In the genomic region with DNA sequence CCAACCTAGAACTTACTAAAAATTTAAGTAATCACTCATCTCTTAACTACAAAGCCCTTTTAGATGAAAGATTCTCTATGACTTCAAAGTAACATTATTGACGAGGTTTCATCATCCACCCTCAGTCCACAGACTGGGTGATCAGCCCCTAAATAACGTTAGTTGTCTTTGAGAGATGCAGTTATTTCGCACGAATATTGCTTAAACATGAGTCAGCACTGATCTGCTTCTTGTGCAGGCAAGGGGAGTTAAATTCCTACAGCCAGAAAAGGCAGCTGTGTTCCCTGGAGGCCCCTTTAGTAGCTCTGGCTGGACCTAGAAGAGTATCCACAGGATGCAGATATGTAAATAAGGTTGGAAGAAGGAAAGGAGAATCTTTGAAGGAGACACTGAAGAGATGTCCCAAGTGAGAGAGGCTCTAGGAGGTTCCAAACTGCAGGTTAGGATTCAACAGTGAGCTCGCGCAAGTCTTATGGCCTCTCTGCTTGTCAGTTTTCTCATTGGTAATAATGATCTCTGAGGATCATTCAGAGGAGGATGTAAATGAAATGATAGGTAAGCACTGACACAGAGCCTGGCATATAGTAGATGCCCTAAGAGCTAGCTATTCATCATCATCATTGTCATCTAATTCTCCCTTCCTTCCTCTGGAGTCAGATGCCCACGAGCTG, we compare ENCODE assay signal across 14 cellular contexts.
DNase-seq lines count a peak whose midpoint lies in the region; ATAC-seq and TF ChIP-seq lines count a peak whose summit lies in the region.
"Had no signal": no experiment of that assay in that cellular context is flagged by ENCODE, and none has a peak within 500 bp of the region (broad histone marks: within the 10 kb centered on the region; RNA-seq: fewer than 3 reads in every experiment).

No MANE protein-coding gene starts in this region.

- H3K4me3 Mint-ChIP-seq in WTC11: no peak overlapping the region
- no peak overlapping the region for H3K4me3 Mint-ChIP-seq in activated CD8-positive, alpha-beta T cell treated with anti-CD3 and anti-CD28 coated beads for 36 hours
- H3K4me3 Mint-ChIP-seq: activated naive CD8-positive, alpha-beta T cell treated with anti-CD3 and anti-CD28 coated beads for 36 hours had no signal

- DNase-seq in A673 (ENCODE audit: low spot score) (peak; percentile 45), HS-5 (ENCODE audit: low read depth) (peak; percentile 51), WTC11 (ENCODE audit: low spot score) (no peak), fibroblast of villous mesenchyme (ENCODE audit: low read depth) (peak; percentile 87), COLO829 (ENCODE audit: low spot score) (no peak)
- no peak for DNase-seq in activated CD8-positive, alpha-beta T cell treated with anti-CD3 and anti-CD28 coated beads for 36 hours
- DNase-seq: activated naive CD8-positive, alpha-beta T cell treated with anti-CD3 and anti-CD28 coated beads for 36 hours; Calu3; erythroblast; MG63 had no signal

- TF ChIP-seq CTCF in A673 (conservative IDR thresholded peaks at IDR 0.05; ENCODE audit: low read depth, low read length) (no peak), WTC11 (IDR thresholded peaks at IDR 0.05) (no peak), fibroblast of villous mesenchyme (IDR thresholded peaks at IDR 0.05; ENCODE audit: insufficient read depth, low read depth, low read length) (no peak)
- TF ChIP-seq CTCF in activated CD8-positive, alpha-beta T cell treated with anti-CD3 and anti-CD28 coated beads for 36 hours (IDR thresholded peaks at IDR 0.05): no peak

- H3K9me3 ChIP-seq in A673 (ENCODE audit: low read depth, low read length, poor library complexity, severe bottlenecking): no peaks in the 10 kb centered on the region
- H3K9me3 ChIP-seq: A549, suprapubic skin had no signal

- no peaks in the 10 kb centered on the region for H3K36me3 ChIP-seq in A673 (ENCODE audit: insufficient read depth, low read length, poor library complexity, severe bottlenecking)
- H3K36me3 ChIP-seq: MG63, suprapubic skin had no signal

- no TSS peak for BruUV-seq in A673 (replicated peaks; lab: Mats Ljungman, UMichigan)

- H3K36me3 Mint-ChIP-seq in WTC11: no peaks in the 10 kb centered on the region
- H3K36me3 Mint-ChIP-seq in activated CD8-positive, alpha-beta T cell treated with anti-CD3 and anti-CD28 coated beads for 36 hours (ENCODE audit: low read depth): no peaks in the 10 kb centered on the region
- H3K36me3 Mint-ChIP-seq: activated naive CD8-positive, alpha-beta T cell treated with anti-CD3 and anti-CD28 coated beads for 36 hours had no signal

- no peak overlapping the region for H3K4me3 ChIP-seq in A673 (ENCODE audit: low read depth, low read length, poor library complexity, severe bottlenecking)
- H3K4me3 ChIP-seq in fibroblast of villous mesenchyme (ENCODE audit: low read depth, low read length): no peak overlapping the region
- H3K4me3 ChIP-seq: A549, MG63, suprapubic skin had no signal

- no peak for ATAC-seq in WTC11
- ATAC-seq in GM18868 (IDR thresholded peaks at IDR 0.05; ENCODE audit: unreplicated experiment): no peak
- ATAC-seq in activated CD8-positive, alpha-beta T cell treated with anti-CD3 and anti-CD28 coated beads for 36 hours: no peak
- ATAC-seq in GM21723 (IDR thresholded peaks at IDR 0.05; ENCODE audit: unreplicated experiment): no peak

- POLR2A ChIA-PET in A673 (lab: Charles Lee; ENCODE audit: low non-redundant PET) (no interaction called here), WTC11 (lab: Charles Lee) (no interaction called here)
- POLR2A ChIA-PET in activated CD8-positive, alpha-beta T cell treated with anti-CD3 and anti-CD28 coated beads for 36 hours (lab: Charles Lee): no interaction called here

- H3K27me3 Mint-ChIP-seq in WTC11 (ENCODE audit: low read depth): no peaks in the 10 kb centered on the region; the same call in 1 of the 2 replicates
- H3K27me3 Mint-ChIP-seq in activated CD8-positive, alpha-beta T cell treated with anti-CD3 and anti-CD28 coated beads for 36 hours: no peaks in the 10 kb centered on the region

- no peaks in the 10 kb centered on the region for H3K27me3 ChIP-seq in A673 (replicated peaks; ENCODE audit: insufficient read depth, low read depth, low read length, poor library complexity)
- H3K27me3 ChIP-seq: MG63, suprapubic skin had no signal

- H3K9me3 Mint-ChIP-seq in WTC11: no peaks in the 10 kb centered on the region
- peaks cover 2% of the 10 kb centered on the region for H3K9me3 Mint-ChIP-seq in activated CD8-positive, alpha-beta T cell treated with anti-CD3 and anti-CD28 coated beads for 36 hours

- no peak overlapping the region for H3K27ac ChIP-seq in A673 (ENCODE audit: low read depth, low read length, poor library complexity, severe bottlenecking)
- H3K27ac ChIP-seq: A549, suprapubic skin had no signal

- H3K4me1 Mint-ChIP-seq in WTC11: no peaks in the 10 kb centered on the region
- H3K4me1 Mint-ChIP-seq in activated CD8-positive, alpha-beta T cell treated with anti-CD3 and anti-CD28 coated beads for 36 hours (ENCODE audit: low read depth): no peaks in the 10 kb centered on the region
- H3K4me1 Mint-ChIP-seq: activated naive CD8-positive, alpha-beta T cell treated with anti-CD3 and anti-CD28 coated beads for 36 hours had no signal

- H3K4me1 ChIP-seq in A673 (ENCODE audit: insufficient read depth, low read length, poor library complexity, severe bottlenecking): peaks cover 5% of the 10 kb centered on the region
- H3K4me1 ChIP-seq: A549, suprapubic skin had no signal

- no peak overlapping the region for H3K27ac Mint-ChIP-seq in WTC11
- no peak overlapping the region for H3K27ac Mint-ChIP-seq in activated CD8-positive, alpha-beta T cell treated with anti-CD3 and anti-CD28 coated beads for 36 hours
- H3K27ac Mint-ChIP-seq: activated naive CD8-positive, alpha-beta T cell treated with anti-CD3 and anti-CD28 coated beads for 36 hours had no signal

- intact Hi-C loops in A673 (cut with micrococcal nuclease; ENCODE audit: unreplicated experiment): no loop called here
- intact Hi-C loops in activated CD8-positive, alpha-beta T cell treated with anti-CD3 and anti-CD28 coated beads for 36 hours (cut with micrococcal nuclease): no loop called here

- CTCF ChIA-PET in A673 (lab: Charles Lee): no interaction called here
- CTCF ChIA-PET in WTC11 (lab: Charles Lee): no interaction called here
- CTCF ChIA-PET in activated CD8-positive, alpha-beta T cell treated with anti-CD3 and anti-CD28 coated beads for 36 hours (lab: Charles Lee): no interaction called here

TF ChIP-seq in WTC11, 78 proteins besides CTCF, POLR2A, EP300 and RAD21:
- no peak for TF ChIP-seq GTF2I (CRISPR knock-in tag; conservative IDR thresholded peaks at IDR 0.05)
- TF ChIP-seq, protein P1, sequence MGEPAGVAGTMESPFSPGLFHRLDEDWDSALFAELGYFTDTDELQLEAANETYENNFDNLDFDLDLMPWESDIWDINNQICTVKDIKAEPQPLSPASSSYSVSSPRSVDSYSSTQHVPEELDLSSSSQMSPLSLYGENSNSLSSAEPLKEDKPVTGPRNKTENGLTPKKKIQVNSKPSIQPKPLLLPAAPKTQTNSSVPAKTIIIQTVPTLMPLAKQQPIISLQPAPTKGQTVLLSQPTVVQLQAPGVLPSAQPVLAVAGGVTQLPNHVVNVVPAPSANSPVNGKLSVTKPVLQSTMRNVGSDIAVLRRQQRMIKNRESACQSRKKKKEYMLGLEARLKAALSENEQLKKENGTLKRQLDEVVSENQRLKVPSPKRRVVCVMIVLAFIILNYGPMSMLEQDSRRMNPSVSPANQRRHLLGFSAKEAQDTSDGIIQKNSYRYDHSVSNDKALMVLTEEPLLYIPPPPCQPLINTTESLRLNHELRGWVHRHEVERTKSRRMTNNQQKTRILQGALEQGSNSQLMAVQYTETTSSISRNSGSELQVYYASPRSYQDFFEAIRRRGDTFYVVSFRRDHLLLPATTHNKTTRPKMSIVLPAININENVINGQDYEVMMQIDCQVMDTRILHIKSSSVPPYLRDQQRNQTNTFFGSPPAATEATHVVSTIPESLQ (CRISPR knock-in tag; IDR thresholded peaks at IDR 0.05): no peak
- no peak for TF ChIP-seq RELA (CRISPR knock-in tag; IDR thresholded peaks at IDR 0.05; ENCODE audit: borderline replicate concordance)
- TF ChIP-seq SP1 (CRISPR knock-in tag; conservative IDR thresholded peaks at IDR 0.05): no peak
- TF ChIP-seq TEAD1 (CRISPR knock-in tag; IDR thresholded peaks at IDR 0.05): no peak
- TF ChIP-seq GABPB1 (CRISPR knock-in tag; IDR thresholded peaks at IDR 0.05): peak; percentile 41; the same call in 1 of the 2 replicates
TF ChIP-seq in WTC11: peak in this region for 1.

Comparison
In these comparisons a context has a peak if more than half of its experiments do, and no peak if none do; other contexts are left out.
1. DNase-seq: peak in A673 (single experiment), HS-5 (single experiment) and fibroblast of villous mesenchyme (single experiment); none in WTC11 (single experiment), COLO829 (single experiment) and activated CD8-positive, alpha-beta T cell treated with anti-CD3 and anti-CD28 coated beads for 36 hours (single experiment).